ENCODE assay signal across 8 cellular contexts in the genomic region with DNA sequence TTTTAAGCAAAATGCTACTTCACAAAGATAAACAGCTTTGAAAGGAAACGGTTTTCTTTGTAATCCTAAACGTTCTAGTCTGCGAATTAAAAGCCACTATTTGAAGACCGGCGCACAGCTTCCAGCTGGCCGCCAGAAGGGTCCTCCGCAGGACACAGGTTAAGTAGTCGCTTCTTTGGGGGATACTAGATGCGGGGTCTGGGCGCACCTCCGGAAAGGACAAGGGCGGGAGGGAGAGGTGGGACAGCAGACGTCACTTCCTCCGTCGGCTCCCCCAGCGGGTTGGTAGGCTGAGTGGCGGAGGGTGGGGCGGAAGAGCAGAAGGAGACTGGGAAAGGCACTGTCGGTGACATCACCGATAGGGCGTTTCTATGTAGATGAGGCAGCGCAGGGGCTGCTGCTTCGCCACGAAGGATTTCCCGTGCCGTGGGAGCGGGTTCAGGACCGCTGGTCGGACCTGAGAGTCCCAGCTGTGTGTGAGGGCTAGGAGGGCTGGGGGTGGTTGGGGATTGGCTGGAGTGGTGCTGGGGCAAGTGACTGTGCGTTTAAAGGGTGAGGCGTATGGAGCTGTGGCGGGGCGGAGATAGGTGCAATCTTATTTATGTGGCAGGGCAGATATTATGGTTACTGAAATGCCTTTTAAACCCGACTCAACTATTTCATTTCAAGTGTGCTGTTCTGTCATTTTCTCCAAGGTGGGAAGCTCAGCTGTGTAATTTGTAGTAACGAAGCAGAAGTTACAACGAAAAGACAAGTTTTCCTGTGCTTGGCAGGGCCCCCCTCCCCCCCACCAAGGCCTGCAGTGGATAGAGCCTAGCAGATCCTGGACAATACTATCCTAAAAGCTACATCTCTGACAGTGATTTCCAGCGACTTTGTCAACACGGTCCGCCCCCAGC.
DNase-seq lines count a peak whose midpoint lies in the region; ATAC-seq and TF ChIP-seq lines count a peak whose summit lies in the region.
"Not testable (repeated sequence)": the region's sequence is repeated elsewhere in the genome, so short reads cannot be mapped to it uniquely, and the experiment has no call there.

No MANE protein-coding gene starts in this region.

- H3K9ac ChIP-seq in GM23248, result peak overlapping the region; percentile 87
- peak overlapping the region; percentile 87 for H3K9ac ChIP-seq in PC-3 (ENCODE audit: low read length)
- H3K9ac ChIP-seq in mucosa of rectum (ENCODE audit: low read depth in 1 of 2, low read length in 2 of 2), result peak overlapping the region; percentile 72 to 73

- H3K27ac ChIP-seq in GM23248 (peak overlapping the region; percentile 93), PC-3 (ENCODE audit: low read length) (peak overlapping the region; percentile 87), esophagus muscularis mucosa (replicated peaks in 1 of 4) (peak overlapping the region; percentile 89 to 92 (median 90)), mucosa of rectum (ENCODE audit: low read depth in 2 of 2, low read length in 2 of 2) (peak overlapping the region; percentile 83 to 87)

- not testable (repeated sequence) for H3K27me3 ChIP-seq in GM23248 (replicated peaks; ENCODE audit: insufficient read depth); PC-3 (ENCODE audit: low read length); esophagus muscularis mucosa; mucosa of rectum (ENCODE audit: control insufficient read depth in 2 of 2, insufficient read depth in 2 of 2, low read length in 2 of 2)

- ATAC-seq in PC-3, result peak; percentile 88
- ATAC-seq in activated T-cell treated with anti-CD3 and anti-CD28 coated beads, Interleukin-2, amount 50 U/mL, for 72 hours (replicated peaks in 1 of 2), result peak; percentile 78 to 82

- POLR2A ChIA-PET in PC-3 (lab: Charles Lee; ENCODE audit: unreplicated experiment), result interaction anchor here (0.7 to 1.0 kb wide), 3 partner anchors 10 to 977 kb away, joined by 7 to 17 read pairs (median 9); no protein-coding TSS in a partner anchor

- not testable (repeated sequence) for H3K9me3 Mint-ChIP-seq in activated T-cell treated with anti-CD3 and anti-CD28 coated beads, Interleukin-2, amount 50 U/mL, for 72 hours; stimulated activated naive CD8-positive, alpha-beta T cell treated with anti-CD3 and anti-CD28 coated beads, Interleukin-15, Interleukin-2, amounts not matched to agents 100 ng/mL and 50 ng/mL, for 24 hours

- H3K27ac Mint-ChIP-seq in activated T-cell treated with anti-CD3 and anti-CD28 coated beads, Interleukin-2, amount 50 U/mL, for 72 hours, result peak overlapping the region; percentile 100
- peak overlapping the region; percentile 100 for H3K27ac Mint-ChIP-seq in stimulated activated naive CD8-positive, alpha-beta T cell treated with anti-CD3 and anti-CD28 coated beads, Interleukin-15, Interleukin-2, amounts not matched to agents 100 ng/mL and 50 ng/mL, for 24 hours

- H3K36me3 Mint-ChIP-seq in activated T-cell treated with anti-CD3 and anti-CD28 coated beads, Interleukin-2, amount 50 U/mL, for 72 hours (ENCODE audit: insufficient read depth in 2 of 2); stimulated activated naive CD8-positive, alpha-beta T cell treated with anti-CD3 and anti-CD28 coated beads, Interleukin-15, Interleukin-2, amounts not matched to agents 100 ng/mL and 50 ng/mL, for 24 hours (ENCODE audit: low read depth): not testable (repeated sequence)

- not testable (repeated sequence) for H3F3A ChIP-seq in GM23248 (ENCODE audit: insufficient read depth); PC-3 (ENCODE audit: low read length, unreplicated experiment)

- H3K9me3 ChIP-seq in GM23248 (ENCODE audit: low read depth); PC-3 (ENCODE audit: low read length); esophagus muscularis mucosa; mucosa of rectum (ENCODE audit: control insufficient read depth in 2 of 2, low read length in 2 of 2): not testable (repeated sequence)

- peak overlapping the region; percentile 93 for H2AFZ ChIP-seq in GM23248
- peak overlapping the region; percentile 87 for H2AFZ ChIP-seq in PC-3 (ENCODE audit: low read length)

- not testable (repeated sequence) for H3K4me1 ChIP-seq in GM23248 (ENCODE audit: insufficient read depth); PC-3 (ENCODE audit: insufficient read depth, low read length); mucosa of rectum (ENCODE audit: control insufficient read depth in 2 of 2, insufficient read depth in 2 of 2, low read length in 2 of 2)
- H3K4me1 ChIP-seq in esophagus muscularis mucosa, result peaks cover 0 to 10% (median 4%) of the 10 kb centered on the region in 4 donors

- H3K4me3 ChIP-seq in GM23248 (peak overlapping the region; percentile 84), PC-3 (ENCODE audit: low read length) (peak overlapping the region; percentile 74), esophagus muscularis mucosa (peak overlapping the region; percentile 51 to 64 (median 56)), mucosa of rectum (ENCODE audit: low read length in 2 of 2) (peak overlapping the region; percentile 63 to 78)

- H3K4me2 ChIP-seq in GM23248 (ENCODE audit: unreplicated experiment), result peak overlapping the region; percentile 88
- peak overlapping the region; percentile 96 for H3K4me2 ChIP-seq in PC-3 (ENCODE audit: low read length)

- CTCF ChIA-PET in PC-3 (lab: Charles Lee), result not testable (repeated sequence)

- peak; percentile 97 for TF ChIP-seq POLR2A in esophagus muscularis mucosa (IDR thresholded peaks at IDR 0.05; ENCODE audit: low read depth)

- DNase-seq in EL, result peak; percentile 97
- peak; percentile 86 for DNase-seq in GM23248
- peak; percentile 94 for DNase-seq in KBM-7
- DNase-seq in PC-3, result peak; percentile 98
- DNase-seq in activated T-cell treated with anti-CD3 and anti-CD28 coated beads, Interleukin-2, amount 50 U/mL, for 72 hours, result peak; percentile 55 to 64
- DNase-seq in esophagus muscularis mucosa (ENCODE audit: extremely low spot score), result peak; percentile 90

- not testable (repeated sequence) for TF ChIP-seq EP300 in esophagus muscularis mucosa (IDR thresholded peaks at IDR 0.05)

- in situ Hi-C loops in GM23248 (cut with MboI); KBM-7 (cut with MboI; ENCODE audit: low pct_unique_long_range_greater_than_20kb, low sequenced_read_pairs): not testable (repeated sequence)

- H3K79me2 ChIP-seq in GM23248 (ENCODE audit: insufficient read depth); PC-3 (ENCODE audit: low read length): not testable (repeated sequence)

- intact Hi-C loops in PC-3 (cut with micrococcal nuclease); esophagus muscularis mucosa (cut with DNase I): not testable (repeated sequence)

- not testable (repeated sequence) for H3K36me3 ChIP-seq in GM23248 (ENCODE audit: low read depth); PC-3 (ENCODE audit: low read depth, low read length); esophagus muscularis mucosa; mucosa of rectum (ENCODE audit: control insufficient read depth in 2 of 2, insufficient read depth in 2 of 2, low read length in 2 of 2)

- 0% methylated on average over 27 to 33 of the region's 39 CpGs for WGBS in GM23248 (ENCODE audit: low coverage in 1 of 2, low lambda C conversion rate in 2 of 2, missing lambda C conversion rate in 2 of 2), 2 experiments
- WGBS in esophagus muscularis mucosa, result under 1% methylated on average over 16 of the region's 39 CpGs

- not testable (repeated sequence) for H3K9me2 ChIP-seq in GM23248 (ENCODE audit: insufficient read depth); PC-3 (replicated peaks; ENCODE audit: low read length)

- not testable (repeated sequence) for H3K27me3 Mint-ChIP-seq in activated T-cell treated with anti-CD3 and anti-CD28 coated beads, Interleukin-2, amount 50 U/mL, for 72 hours (ENCODE audit: low read depth); stimulated activated naive CD8-positive, alpha-beta T cell treated with anti-CD3 and anti-CD28 coated beads, Interleukin-15, Interleukin-2, amounts not matched to agents 100 ng/mL and 50 ng/mL, for 24 hours

- TF ChIP-seq CTCF in PC-3 (conservative IDR thresholded peaks at IDR 0.05; ENCODE audit: low read depth, low read length); esophagus muscularis mucosa (IDR thresholded peaks at IDR 0.05): not testable (repeated sequence)

- TSS peak; percentile 100 for BruUV-seq in PC-3 (replicated peaks; lab: Mats Ljungman, UMichigan)

- peak overlapping the region; percentile 91 to 93 for H3K4me3 Mint-ChIP-seq in activated T-cell treated with anti-CD3 and anti-CD28 coated beads, Interleukin-2, amount 50 U/mL, for 72 hours
- peak overlapping the region; percentile 91 for H3K4me3 Mint-ChIP-seq in stimulated activated naive CD8-positive, alpha-beta T cell treated with anti-CD3 and anti-CD28 coated beads, Interleukin-15, Interleukin-2, amounts not matched to agents 100 ng/mL and 50 ng/mL, for 24 hours

- peaks cover 21% of the 10 kb centered on the region for H3K4me1 Mint-ChIP-seq in activated T-cell treated with anti-CD3 and anti-CD28 coated beads, Interleukin-2, amount 50 U/mL, for 72 hours (ENCODE audit: low read depth)
- H3K4me1 Mint-ChIP-seq in stimulated activated naive CD8-positive, alpha-beta T cell treated with anti-CD3 and anti-CD28 coated beads, Interleukin-15, Interleukin-2, amounts not matched to agents 100 ng/mL and 50 ng/mL, for 24 hours (ENCODE audit: low read depth), result peaks cover 17% of the 10 kb centered on the region

- not testable (repeated sequence) for H4K20me1 ChIP-seq in GM23248 (ENCODE audit: insufficient read depth); PC-3 (ENCODE audit: low read length)

Comparison
In these comparisons a context has a peak if more than half of its experiments do, and no peak if none do; other contexts are left out.
1. Peak in every context shown above with its lines: DNase-seq, ATAC-seq, H3K4me3 ChIP-seq and H3K27ac ChIP-seq.